26 cellular contexts compared by ENCODE assay signal in the genomic region with DNA sequence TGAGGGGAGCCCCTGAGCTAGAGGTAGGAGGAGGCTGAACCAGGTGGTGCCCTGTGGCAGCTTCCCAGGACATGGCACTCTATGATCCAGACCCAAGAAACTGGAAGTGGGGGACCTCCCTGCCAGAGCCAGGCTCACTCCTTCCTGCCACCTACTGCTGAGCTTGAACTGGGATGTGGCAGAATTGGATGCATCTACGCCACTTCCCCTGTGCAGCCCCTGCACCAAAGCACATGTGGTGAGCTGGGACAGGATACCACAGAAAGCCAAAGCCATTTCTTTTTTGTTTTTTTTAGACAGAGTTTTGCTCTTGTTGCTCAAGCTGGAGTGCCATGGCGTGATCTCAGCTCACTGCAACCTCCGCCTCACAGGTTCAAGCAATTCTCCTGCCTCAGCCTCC.
"Had no signal": no experiment of that assay in that cellular context is flagged by ENCODE, and none has a peak within 500 bp of the region (broad histone marks: within the 10 kb centered on the region; RNA-seq: fewer than 3 reads in every experiment).

No MANE protein-coding gene starts in this region.

- DNase-seq: hypothalamus; immature natural killer cell; kidney; left colon; left lung; mesendoderm; naive B cell; natural killer cell; nephron progenitor cell; ovary; right lobe of liver; stimulated activated CD4-positive, alpha-beta T cell treated with anti-CD3 and anti-CD28 coated beads, Interleukin-1b, Interleukin-23, amount 100 ng/mL, for 48 hours; stimulated activated CD4-positive, alpha-beta T cell treated with anti-CD3 and anti-CD28 coated beads, Interleukin-2, amount 100 ng/mL, for 48 hours; stimulated activated CD4-positive, alpha-beta T cell treated with anti-CD3 and anti-CD28 coated beads, Interleukin-4, amount 100 ng/mL, for 4 hours; stimulated activated CD8-positive, alpha-beta memory T cell treated with anti-CD3 and anti-CD28 coated beads, Interleukin-4, amount 100 ng/mL, for 48 hours; stimulated activated naive CD8-positive, alpha-beta T cell treated with anti-CD3 and anti-CD28 coated beads, Interleukin-15, Interleukin-2, amounts not matched to agents 100 U/mL and 50 U/mL, for 24 hours; stomach; testis; thyroid gland; transverse colon; upper lobe of right lung had no signal

- ATAC-seq: left colon; left lung; natural killer cell; right lobe of liver; stimulated activated memory B cell treated with anti-CD40 and anti-IgM and Interleukin-4, amounts not matched to agents 10 μg/mL and 1 μg/mL and 100 μg/mL, for 72 hours; stimulated activated naive CD8-positive, alpha-beta T cell treated with anti-CD3 and anti-CD28 coated beads, Interleukin-15, Interleukin-2, amounts not matched to agents 100 U/mL and 50 U/mL, for 24 hours; upper lobe of right lung had no signal

- H3K4me3 ChIP-seq: left lung, lung, neural progenitor cell, ovary, right atrium auricular region, right lobe of liver, smooth muscle cell, stomach, testis, thyroid gland, transverse colon, upper lobe of right lung had no signal

- H3K4me2 ChIP-seq: neural progenitor cell, smooth muscle cell had no signal

- H3K9me3 ChIP-seq: left lung, ovary, right atrium auricular region, right lobe of liver, stomach, testis, thyroid gland, transverse colon, upper lobe of right lung had no signal

- H2AFZ ChIP-seq: neural progenitor cell had no signal

- H3K36me3 ChIP-seq: left lung, neural progenitor cell, ovary, right atrium auricular region, right lobe of liver, stomach, thyroid gland, transverse colon, upper lobe of right lung had no signal

- H3K27me3 ChIP-seq: left lung, neural progenitor cell, ovary, right atrium auricular region, right lobe of liver, stomach, testis, thyroid gland, transverse colon, upper lobe of right lung had no signal

- H3K4me1 ChIP-seq: left lung, neural progenitor cell, right atrium auricular region, right lobe of liver, stomach, testis, thyroid gland, transverse colon, upper lobe of right lung had no signal

- H3K27ac ChIP-seq: left lung, neural progenitor cell, ovary, right atrium auricular region, right lobe of liver, stomach, testis, thyroid gland, transverse colon, upper lobe of right lung had no signal

- H3K9ac ChIP-seq: neural progenitor cell had no signal
